8 cellular contexts compared by ENCODE assay signal in genomic region chr6:2749972-2750600, GRCh38. TPM values are rescaled to one million over a fixed set of nuclear protein-coding genes. Genes with fewer than 3 reads are reported as not detected.
DNase-seq lines count a peak whose midpoint lies in the region; ATAC-seq, FAIRE-seq and TF ChIP-seq lines count a peak whose summit lies in the region.

No MANE protein-coding gene starts in this region.

- DNase-seq in SIG-M5 treated with dmso at 0.1 percent for 504 hours (lab: John Stamatoyannopoulos, UW; ENCODE audit: unreplicated experiment) = peak; percentile 59
- DNase-seq in SIG-M5 (lab: John Stamatoyannopoulos, UW) = no peak
- DNase-seq in NCI-H82 treated with DMSO at 0.1 percent for 48 hours (lab: John Stamatoyannopoulos, UW; ENCODE audit: unreplicated experiment) = peak; percentile 33
- peak; percentile 79 for DNase-seq in activated CD8-positive, alpha-beta T cell treated with anti-CD3 and anti-CD28 coated beads, Interleukin-2, amount 10 ng/mL, durations not matched to agents 7 days and 5 days
- DNase-seq in naive B cell = peak; percentile 62
- peak; percentile 67 for DNase-seq in stomach
- DNase-seq in DMS79 (lab: John Stamatoyannopoulos, UW) = no peak

- no peak overlapping the region for H3K4me3 Mint-ChIP-seq in activated CD8-positive, alpha-beta T cell treated with anti-CD3 and anti-CD28 coated beads, Interleukin-2, amount 10 ng/mL, durations not matched to agents 7 days and 5 days
- H3K4me3 Mint-ChIP-seq in naive B cell = no peak overlapping the region

- no peaks in the 10 kb centered on the region for H3K9me3 ChIP-seq in stomach

- H3K27me3 ChIP-seq in stomach = no peaks in the 10 kb centered on the region

- no peak for TF ChIP-seq EP300 in stomach (IDR thresholded peaks at IDR 0.05)

- WGBS in stomach, 5 donors = 6 to 9% (median 8%) methylated on average over 11 of the region's 11 CpGs

- H3K27ac ChIP-seq in stomach = no peak overlapping the region

- no peaks in the 10 kb centered on the region for H3K36me3 ChIP-seq in stomach

- H3K27ac Mint-ChIP-seq in activated CD8-positive, alpha-beta T cell treated with anti-CD3 and anti-CD28 coated beads, Interleukin-2, amount 10 ng/mL, durations not matched to agents 7 days and 5 days = no peak overlapping the region
- H3K27ac Mint-ChIP-seq in naive B cell = no peak overlapping the region

- H3K4me1 Mint-ChIP-seq in activated CD8-positive, alpha-beta T cell treated with anti-CD3 and anti-CD28 coated beads, Interleukin-2, amount 10 ng/mL, durations not matched to agents 7 days and 5 days (ENCODE audit: low read depth) = peaks cover 23% of the 10 kb centered on the region
- peaks cover 0 to 11% (median 4%) of the 10 kb centered on the region in 3 donors for H3K4me1 Mint-ChIP-seq in naive B cell

- peaks cover 43% of the 10 kb centered on the region for H3K27me3 Mint-ChIP-seq in activated CD8-positive, alpha-beta T cell treated with anti-CD3 and anti-CD28 coated beads, Interleukin-2, amount 10 ng/mL, durations not matched to agents 7 days and 5 days (ENCODE audit: low read depth)
- H3K27me3 Mint-ChIP-seq in naive B cell = peaks cover 5 to 26% (median 26%) of the 10 kb centered on the region in 3 donors

- no peak overlapping the region for H3K4me3 ChIP-seq in stomach

- H3K36me3 Mint-ChIP-seq in activated CD8-positive, alpha-beta T cell treated with anti-CD3 and anti-CD28 coated beads, Interleukin-2, amount 10 ng/mL, durations not matched to agents 7 days and 5 days (ENCODE audit: low read depth) = no peaks in the 10 kb centered on the region
- H3K36me3 Mint-ChIP-seq in naive B cell = peaks cover 0 to 5% of the 10 kb centered on the region in 2 donors

- peak in 5 of 7 experiments; percentile 55 to 85 (median 77) for TF ChIP-seq CTCF in stomach (IDR thresholded peaks at IDR 0.05)

- CTCF ChIA-PET in activated CD8-positive, alpha-beta T cell treated with anti-CD3 and anti-CD28 coated beads, Interleukin-2, amount 10 ng/mL, durations not matched to agents 7 days and 5 days (lab: Charles Lee) = interaction anchor here (0.7 to 6.6 kb wide), 33 partner anchors 8 to 1158 kb away, joined by 3 to 154 read pairs (median 4); partner anchors contain the start of genes SERPINB1 and WRNIP1

- H3K4me1 ChIP-seq in stomach = peaks cover 0 to 21% (median 3%) of the 10 kb centered on the region in 4 donors

- TF ChIP-seq POLR2A in stomach (IDR thresholded peaks at IDR 0.05) = no peak

- intact Hi-C loops in stomach (cut with DNase I; ENCODE audit: low total_unique reads) = loop anchor here (10.0 kb wide), 1 partner anchor 1155 kb away; no protein-coding TSS in a partner anchor

- POLR2A ChIA-PET in activated CD8-positive, alpha-beta T cell treated with anti-CD3 and anti-CD28 coated beads, Interleukin-2, amount 10 ng/mL, durations not matched to agents 7 days and 5 days (lab: Charles Lee) = interaction anchor here (1.6 kb wide), 1 partner anchor 15 kb away, joined by 6 read pairs; the partner anchor contains the start of gene WRNIP1

- peak; percentile 79 for FAIRE-seq in endometrium (lab: Jason Lieb, UNC)

- peak; percentile 60 for ATAC-seq in activated CD8-positive, alpha-beta T cell treated with anti-CD3 and anti-CD28 coated beads, Interleukin-2, amount 10 ng/mL, durations not matched to agents 7 days and 5 days
- peak; percentile 65 to 67 for ATAC-seq in naive B cell (ENCODE audit: low read depth in 2 of 2)

- no peaks in the 10 kb centered on the region for H3K9me3 Mint-ChIP-seq in activated CD8-positive, alpha-beta T cell treated with anti-CD3 and anti-CD28 coated beads, Interleukin-2, amount 10 ng/mL, durations not matched to agents 7 days and 5 days (ENCODE audit: insufficient read depth)
- peaks cover 0 to 4% (median 0%) of the 10 kb centered on the region in 7 donors for H3K9me3 Mint-ChIP-seq in naive B cell

RNA-seq across cellular contexts. Expression of gene MYLK4, which starts 0.6 kb away (rescaled TPM):
- under 1 TPM; 0.13 to 0.26 TPM for total RNA-seq in activated CD8-positive, alpha-beta T cell treated with anti-CD3 and anti-CD28 coated beads, Interleukin-2, amount 10 ng/mL, durations not matched to agents 7 days and 5 days
- under 1 TPM in 4 of 6 donors, not detected in 2; 0.04 to 0.13 (median 0.10) TPM for polyA plus RNA-seq in naive B cell (ENCODE audit: low read depth in 6 of 6)
- 1 to 10 TPM in 1 of 5 donors, under 1 TPM in 1, not detected in 3; 0.87 to 1.3 TPM for total RNA-seq in stomach
- polyA plus RNA-seq in stomach = under 1 TPM; 0.12 to 0.43 (median 0.15) TPM

RNA-seq across cellular contexts. Expression of gene WRNIP1, which starts 15.1 kb away (rescaled TPM):
- total RNA-seq in activated CD8-positive, alpha-beta T cell treated with anti-CD3 and anti-CD28 coated beads, Interleukin-2, amount 10 ng/mL, durations not matched to agents 7 days and 5 days = 10 to 100 TPM; 48.2 to 49.6 TPM
- polyA plus RNA-seq in naive B cell (ENCODE audit: low read depth in 6 of 6) (10 to 100 TPM; 33.9 to 53.6 (median 38.5) TPM), stomach (10 to 100 TPM; 32.2 to 51.4 (median 37.3) TPM)
- 100 to 1,000 TPM in 1 of 5 donors, 10 to 100 TPM in 4; 29.7 to 196 (median 39.7) TPM for total RNA-seq in stomach

Comparison
In these comparisons a context has a peak if more than half of its experiments do, and no peak if none do; other contexts are left out.
1. DNase-seq: peak in SIG-M5 treated with dmso at 0.1 percent for 504 hours (single experiment), NCI-H82 treated with DMSO at 0.1 percent for 48 hours (single experiment), activated CD8-positive, alpha-beta T cell treated with anti-CD3 and anti-CD28 coated beads, Interleukin-2, amount 10 ng/mL, durations not matched to agents 7 days and 5 days (single experiment), naive B cell (single experiment) and stomach (single experiment); none in SIG-M5 (single experiment) and DMS79 (single experiment).